8 cellular contexts compared by ENCODE assay signal in the genomic region with DNA sequence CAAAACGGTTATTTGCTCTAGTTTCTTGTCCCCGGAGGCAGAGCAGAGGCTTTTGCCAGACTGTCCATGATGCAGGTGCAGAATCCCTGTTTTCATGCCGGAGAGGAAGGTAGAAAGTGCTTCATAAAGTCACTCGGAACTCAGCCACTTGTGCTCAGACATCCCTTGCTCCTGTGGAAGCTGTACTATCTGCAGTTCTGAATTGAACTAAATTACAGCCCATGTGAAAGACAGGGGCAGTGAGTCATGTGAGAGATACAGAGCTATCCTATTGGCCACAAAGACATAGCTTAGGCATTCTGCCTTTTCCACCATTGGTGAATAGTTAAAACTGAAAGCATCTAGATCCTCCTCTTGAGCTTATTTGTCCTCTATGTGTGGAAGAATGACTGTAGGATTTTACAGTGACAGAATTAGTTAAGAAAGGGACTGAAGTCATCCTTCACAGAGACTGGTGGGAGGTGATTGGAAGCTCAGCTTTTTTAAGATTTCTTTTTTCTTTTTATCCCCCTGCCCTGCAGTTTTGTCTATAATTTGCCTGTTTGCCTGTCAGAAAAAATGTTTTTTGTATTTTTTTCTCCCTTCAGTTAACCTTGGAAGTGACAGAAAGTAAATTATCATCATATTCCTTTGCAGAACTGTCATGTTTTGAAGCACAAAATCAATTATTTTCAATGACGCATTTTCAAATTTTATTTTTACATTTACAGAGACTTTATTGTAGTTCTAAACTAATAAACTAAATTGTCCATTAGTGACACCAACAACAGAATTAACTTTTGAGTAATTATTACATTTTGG.
DNase-seq lines count a peak whose midpoint lies in the region; ATAC-seq and TF ChIP-seq lines count a peak whose summit lies in the region.

No MANE protein-coding gene starts in this region.

- DNase-seq in CD14-positive monocyte (ENCODE audit: low spot score) (peak; percentile 62), NCI-H2227 treated with DMSO at 0.1 percent for 48 hours (lab: John Stamatoyannopoulos, UW) (peak; percentile 91), epidermal melanocyte (ENCODE audit: insufficient read length, low spot score) (peak; percentile 93), middle frontal gyrus (ENCODE audit: extremely low spot score, low spot score) (peak; percentile 92), superior temporal gyrus (ENCODE audit: extremely low spot score) (peak; percentile 99)
- DNase-seq in activated CD4-positive, alpha-beta T cell treated with anti-CD3 and anti-CD28 coated beads, Interleukin-2, amount 50 U/mL, for 48 hours, result peak; percentile 15 to 24

- H3K36me3 Mint-ChIP-seq in CD14-positive monocyte, result peaks cover 4 to 6% of the 10 kb centered on the region in 2 donors

- H3K4me1 Mint-ChIP-seq in CD14-positive monocyte, result peaks cover 15% of the 10 kb centered on the region

- in situ Hi-C loops in GM18951 (cut with MboI; ENCODE audit: low sequenced_read_pairs, unreplicated experiment), result no loop called here

- no peak for TF ChIP-seq CTCF in CD14-positive monocyte (IDR thresholded peaks at IDR 0.05)

- peaks cover 4 to 10% (median 8%) of the 10 kb centered on the region in 7 donors for H3K9me3 Mint-ChIP-seq in CD14-positive monocyte

- TF ChIP-seq POLR2A in GM18951 (IDR thresholded peaks at IDR 0.05; ENCODE audit: extremely low read depth, insufficient read depth, insufficient read length), result peak; percentile 84

- no peaks in the 10 kb centered on the region for H3K27me3 Mint-ChIP-seq in CD14-positive monocyte (ENCODE audit: low read depth in 3 of 3)

- no peak overlapping the region for H3K4me3 Mint-ChIP-seq in CD14-positive monocyte

- H3K27ac Mint-ChIP-seq in CD14-positive monocyte, result peak overlapping the region in 6 of 7 donors; percentile 91 to 96 (median 94)

- intact Hi-C loops in CD14-positive monocyte (cut with micrococcal nuclease), result loop anchor here in 1 of 2 donors (2.0 to 5.0 kb wide), 2 partner anchors 15 to 70 kb away; no protein-coding TSS in a partner anchor

- ATAC-seq in HG03103 (IDR thresholded peaks at IDR 0.05; ENCODE audit: low read depth, unreplicated experiment), result peak; percentile 80

Comparison
In these comparisons a context has a peak if more than half of its experiments do, and no peak if none do; other contexts are left out.
1. Peak in every context shown above with its lines: DNase-seq and ATAC-seq.
2. DNase-seq: peak in every context shown above with its lines; median percentile 99 in superior temporal gyrus; 93 in epidermal melanocyte; 92 in middle frontal gyrus; 91 in NCI-H2227 treated with DMSO at 0.1 percent for 48 hours; 62 in CD14-positive monocyte; 20 in activated CD4-positive, alpha-beta T cell treated with anti-CD3 and anti-CD28 coated beads, Interleukin-2, amount 50 U/mL, for 48 hours.